ENCODE assay signal across 19 cellular contexts in genomic region chr4:158621729-158622128, GRCh38. TPM values are rescaled to one million over a fixed set of nuclear protein-coding genes. Genes with fewer than 3 reads are reported as not detected.
DNase-seq lines count a peak whose midpoint lies in the region; ATAC-seq and TF ChIP-seq lines count a peak whose summit lies in the region.
"Had no signal": no experiment of that assay in that cellular context is flagged by ENCODE, and none has a peak within 500 bp of the region (broad histone marks: within the 10 kb centered on the region; RNA-seq: fewer than 3 reads in every experiment).

No MANE protein-coding gene starts in this region.

- no peaks in the 10 kb centered on the region for H3K4me1 ChIP-seq in SJCRH30

- DNase-seq in GM06990 (ENCODE audit: extremely low read depth, insufficient read length), result peak; percentile 10
- DNase-seq in SJCRH30, result peak; percentile 2 to 6
- DNase-seq in NCI-H510A treated with DMSO at 0.1 percent for 48 hours (lab: John Stamatoyannopoulos, UW), result no peak
- DNase-seq in ACHN, result no peak
- no peak for DNase-seq in activated naive CD8-positive, alpha-beta T cell treated with anti-CD3 and anti-CD28 coated beads, Interleukin-2, amount 50 U/mL, for 24 hours
- DNase-seq: 8988T; CD4-positive, alpha-beta memory T cell; DND-41; MV-4-11; NCI-H1417 treated with DMSO at 0.1 percent for 48 hours; NCI-H2029; NCI-H2171 treated with DMSO at 0.1 percent for 48 hours; Right ventricle myocardium superior; SK-N-SH had no signal

- H3K4me1 Mint-ChIP-seq in activated naive CD8-positive, alpha-beta T cell treated with anti-CD3 and anti-CD28 coated beads, Interleukin-2, amount 50 U/mL, for 24 hours, result no peaks in the 10 kb centered on the region

- no peaks in the 10 kb centered on the region for H3K36me3 ChIP-seq in GM06990 (ENCODE audit: control insufficient read depth, insufficient read depth, low read length)
- H3K36me3 ChIP-seq in SJCRH30, result no peaks in the 10 kb centered on the region

- no peaks in the 10 kb centered on the region for H3K27me3 ChIP-seq in GM06990 (replicated peaks; ENCODE audit: control insufficient read depth, insufficient read depth, low read length)
- no peaks in the 10 kb centered on the region for H3K27me3 ChIP-seq in SJCRH30

- TF ChIP-seq CTCF in GM06990 (IDR thresholded peaks at IDR 0.05; ENCODE audit: insufficient read depth, low read length, poor library complexity, severe bottlenecking), result no peak

- no peak overlapping the region for H3K4me3 Mint-ChIP-seq in activated naive CD8-positive, alpha-beta T cell treated with anti-CD3 and anti-CD28 coated beads, Interleukin-2, amount 50 U/mL, for 24 hours
- H3K4me3 Mint-ChIP-seq: CD4-positive, alpha-beta memory T cell had no signal

- in situ Hi-C loops in ACHN (cut with HindIII; ENCODE audit: low pct_ligation_motif_present, low pct_unique_long_range_greater_than_20kb, low sequenced_read_pairs), result no loop called here

- no peaks in the 10 kb centered on the region for H3K9me3 ChIP-seq in SJCRH30 (replicated peaks)
- H3K9me3 ChIP-seq: SK-N-SH had no signal

- no peak overlapping the region for H3K27ac ChIP-seq in SJCRH30
- H3K27ac ChIP-seq: GM23248 had no signal

- peak; percentile 49 for ATAC-seq in GM19395 (IDR thresholded peaks at IDR 0.05; ENCODE audit: unreplicated experiment)
- ATAC-seq in HG03342 (IDR thresholded peaks at IDR 0.05; ENCODE audit: unreplicated experiment), result peak; percentile 58
- no peak for ATAC-seq in GM21619 (IDR thresholded peaks at IDR 0.05; ENCODE audit: unreplicated experiment)
- no peak for ATAC-seq in activated naive CD8-positive, alpha-beta T cell treated with anti-CD3 and anti-CD28 coated beads, Interleukin-2, amount 50 U/mL, for 24 hours
- ATAC-seq: HCT116 had no signal

- no peaks in the 10 kb centered on the region for H3K9me3 Mint-ChIP-seq in activated naive CD8-positive, alpha-beta T cell treated with anti-CD3 and anti-CD28 coated beads, Interleukin-2, amount 50 U/mL, for 24 hours
- H3K9me3 Mint-ChIP-seq: CD4-positive, alpha-beta memory T cell had no signal

- no peak overlapping the region for H3K27ac Mint-ChIP-seq in activated naive CD8-positive, alpha-beta T cell treated with anti-CD3 and anti-CD28 coated beads, Interleukin-2, amount 50 U/mL, for 24 hours
- H3K27ac Mint-ChIP-seq: CD4-positive, alpha-beta memory T cell had no signal

- no peaks in the 10 kb centered on the region for H3K36me3 Mint-ChIP-seq in activated naive CD8-positive, alpha-beta T cell treated with anti-CD3 and anti-CD28 coated beads, Interleukin-2, amount 50 U/mL, for 24 hours (ENCODE audit: low read depth)
- H3K36me3 Mint-ChIP-seq: CD4-positive, alpha-beta memory T cell had no signal

- H3K4me3 ChIP-seq in GM06990 (replicated peaks; ENCODE audit: low read depth, low read length), result no peak overlapping the region
- no peak overlapping the region for H3K4me3 ChIP-seq in SJCRH30
- H3K4me3 ChIP-seq: GM23248 had no signal

- peaks cover 10% of the 10 kb centered on the region for H3K27me3 Mint-ChIP-seq in activated naive CD8-positive, alpha-beta T cell treated with anti-CD3 and anti-CD28 coated beads, Interleukin-2, amount 50 U/mL, for 24 hours

RNA-seq across cellular contexts. Expression of gene C4orf46, which starts 50.0 kb away (rescaled TPM):
- 26.4 and 29.1 TPM in 2 replicates for total RNA-seq in SJCRH30 (2014; rRNA removed; shearing (Covaris generic))

RNA-seq across cellular contexts. Expression of gene ETFDH, which starts 50.4 kb away (rescaled TPM):
- total RNA-seq in SJCRH30 (2014; rRNA removed; shearing (Covaris generic)), result 6.1 and 8.9 TPM in 2 replicates

Comparison
In these comparisons a context has a peak if more than half of its experiments do, and no peak if none do; other contexts are left out.
1. DNase-seq: peak in GM06990 (single experiment) and SJCRH30 (2 of 2); none in NCI-H510A treated with DMSO at 0.1 percent for 48 hours (single experiment), ACHN (single experiment) and activated naive CD8-positive, alpha-beta T cell treated with anti-CD3 and anti-CD28 coated beads, Interleukin-2, amount 50 U/mL, for 24 hours (single experiment).
2. ATAC-seq: peak in GM19395 (single experiment) and HG03342 (single experiment); none in GM21619 (single experiment) and activated naive CD8-positive, alpha-beta T cell treated with anti-CD3 and anti-CD28 coated beads, Interleukin-2, amount 50 U/mL, for 24 hours (single experiment).